Comparison of ENCODE assay signal across 17 cellular contexts in the genomic region with DNA sequence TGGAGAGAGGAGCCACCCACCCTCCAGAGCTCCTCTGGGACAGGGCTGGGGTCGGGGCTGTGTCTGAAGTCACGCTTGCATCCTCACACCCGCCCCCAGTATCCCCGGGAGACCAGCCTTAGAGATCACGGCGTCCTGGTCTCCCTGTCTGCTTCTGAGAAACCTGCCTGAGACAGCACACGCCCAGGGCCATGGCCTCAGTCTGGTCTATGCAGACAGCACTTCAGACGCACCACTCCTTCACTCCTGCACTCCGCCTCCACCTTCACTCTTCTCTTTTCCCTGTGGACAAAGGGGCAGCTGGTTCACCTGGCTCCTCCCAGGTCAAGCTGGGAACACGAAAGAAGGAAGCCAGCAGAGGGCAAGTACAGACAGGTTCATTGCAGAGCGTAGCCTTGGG.
DNase-seq lines count a peak whose midpoint lies in the region; ATAC-seq and TF ChIP-seq lines count a peak whose summit lies in the region.
"Had no signal": no experiment of that assay in that cellular context is flagged by ENCODE, and none has a peak within 500 bp of the region (broad histone marks: within the 10 kb centered on the region; RNA-seq: fewer than 3 reads in every experiment).

No MANE protein-coding gene starts in this region.

- H3K9me3 ChIP-seq in cardiac muscle cell (ENCODE audit: low read depth) = no peaks in the 10 kb centered on the region
- H3K9me3 ChIP-seq in muscle layer of colon (ENCODE audit: low read length) = no peaks in the 10 kb centered on the region
- no peaks in the 10 kb centered on the region for H3K9me3 ChIP-seq in adrenal gland (replicated peaks in 1 of 3)
- H3K9me3 ChIP-seq in transverse colon = no peaks in the 10 kb centered on the region
- H3K9me3 ChIP-seq: neutrophil had no signal

- H3K9ac ChIP-seq in muscle layer of colon (ENCODE audit: low read length) = no peak overlapping the region

- H3K4me3 ChIP-seq in cardiac muscle cell (no peak overlapping the region), muscle layer of colon (ENCODE audit: low read depth in 1 of 2, low read length in 2 of 2) (no peak overlapping the region), adrenal gland (no peak overlapping the region), transverse colon (no peak overlapping the region)
- H3K4me3 ChIP-seq: lung had no signal

- H3K27ac ChIP-seq in cardiac muscle cell (peak overlapping the region; percentile 72), muscle layer of colon (ENCODE audit: low read depth, low read length) (peak overlapping the region; percentile 81), adrenal gland (peak overlapping the region in 2 of 5 donors; percentile 12 to 49), transverse colon (peak overlapping the region in 1 of 4 donors; percentile 78)
- H3K27ac ChIP-seq: neutrophil had no signal

- no peak for TF ChIP-seq EP300 in transverse colon (IDR thresholded peaks at IDR 0.05; ENCODE audit: low read depth)

- H3K9me3 Mint-ChIP-seq in brain = peaks cover 0 to 18% (median 0%) of the 10 kb centered on the region in 5 experiments
- H3K9me3 Mint-ChIP-seq: dendritic cell treated with granulocyte-macrophage colony-stimulating factor and Interleukin-4, amounts not matched to agents 40 ng/mL and 50 ng/mL, for 4 days had no signal

- no peaks in the 10 kb centered on the region for H3K36me3 ChIP-seq in cardiac muscle cell
- H3K36me3 ChIP-seq in muscle layer of colon (ENCODE audit: insufficient read depth, low read length) = no peaks in the 10 kb centered on the region
- no peaks in the 10 kb centered on the region for H3K36me3 ChIP-seq in adrenal gland (replicated peaks in 1 of 2)
- H3K36me3 ChIP-seq in transverse colon = no peaks in the 10 kb centered on the region
- H3K36me3 ChIP-seq: neutrophil had no signal

- ATAC-seq in Right ventricle myocardium superior (ENCODE audit: poor library complexity) = no peak
- ATAC-seq in HG03565 (IDR thresholded peaks at IDR 0.05; ENCODE audit: unreplicated experiment) = no peak
- ATAC-seq in HG02610 (IDR thresholded peaks at IDR 0.05; ENCODE audit: unreplicated experiment) = no peak
- ATAC-seq: stimulated activated naive CD8-positive, alpha-beta T cell treated with anti-CD3 and anti-CD28 coated beads, Interleukin-15, Interleukin-2, amounts not matched to agents 100 U/mL and 50 U/mL, for 24 hours had no signal

- WGBS in adrenal gland, 4 donors = 84 to 94% (median 87%) methylated on average over 7 to 11 of the region's 11 CpGs
- 40 to 79% methylated on average over 1 to 11 of the region's 11 CpGs for WGBS in transverse colon (ENCODE audit: low coverage in 1 of 2), 2 donors

- TF ChIP-seq POLR2A in adrenal gland (IDR thresholded peaks at IDR 0.05) (no peak), transverse colon (IDR thresholded peaks at IDR 0.05) (no peak)

- in situ Hi-C loops in transverse colon (cut with MboI; ENCODE audit: low pct_ligation_motif_present in 1 of 4, low pct_unique_long_range_greater_than_20kb in 1 of 4, low sequenced_read_pairs in 3 of 4) = no loop called here

- peak overlapping the region in 1 of 5 experiments; percentile 32 for H3K4me3 Mint-ChIP-seq in brain
- H3K4me3 Mint-ChIP-seq: dendritic cell treated with granulocyte-macrophage colony-stimulating factor and Interleukin-4, amounts not matched to agents 40 ng/mL and 50 ng/mL, for 4 days had no signal

- H3K27me3 ChIP-seq in cardiac muscle cell (no peaks in the 10 kb centered on the region), muscle layer of colon (ENCODE audit: control insufficient read depth in 1 of 2, insufficient read depth in 2 of 2, low read length in 2 of 2) (no peaks in the 10 kb centered on the region), adrenal gland (no peaks in the 10 kb centered on the region), transverse colon (no peaks in the 10 kb centered on the region)
- H3K27me3 ChIP-seq: neutrophil had no signal

- no peak for TF ChIP-seq CTCF in cardiac muscle cell (IDR thresholded peaks at IDR 0.05; ENCODE audit: low read depth, low read length)
- TF ChIP-seq CTCF in brain (conservative IDR thresholded peaks at IDR 0.05) = no peak
- no peak for TF ChIP-seq CTCF in adrenal gland (IDR thresholded peaks at IDR 0.05)
- TF ChIP-seq CTCF in transverse colon (IDR thresholded peaks at IDR 0.05) = no peak

- peaks cover 62% of the 10 kb centered on the region for H3K4me1 Mint-ChIP-seq in brain

- peak overlapping the region in 3 of 5 experiments; percentile 60 to 94 (median 85) for H3K27ac Mint-ChIP-seq in brain
- H3K27ac Mint-ChIP-seq: dendritic cell treated with granulocyte-macrophage colony-stimulating factor and Interleukin-4, amounts not matched to agents 40 ng/mL and 50 ng/mL, for 4 days had no signal

- intact Hi-C loops in Right ventricle myocardium superior (cut with DNase I) (no loop called here), adrenal gland (cut with DNase I) (no loop called here), transverse colon (cut with DNase I; ENCODE audit: low total_unique reads) (no loop called here)

- peaks cover 11% of the 10 kb centered on the region for H3K27me3 Mint-ChIP-seq in brain

- peaks cover 6% of the 10 kb centered on the region for H3K36me3 Mint-ChIP-seq in brain

- H3K4me1 ChIP-seq in cardiac muscle cell (ENCODE audit: low read depth) = peaks cover 18% of the 10 kb centered on the region
- peaks cover 52% of the 10 kb centered on the region for H3K4me1 ChIP-seq in muscle layer of colon (ENCODE audit: insufficient read depth, low read length)
- peaks cover 13 to 46% of the 10 kb centered on the region in 2 donors for H3K4me1 ChIP-seq in adrenal gland (replicated peaks in 1 of 2)
- H3K4me1 ChIP-seq in transverse colon = peaks cover 15 to 40% (median 30%) of the 10 kb centered on the region in 4 donors

- DNase-seq in cardiac muscle cell (ENCODE audit: low read depth in 1 of 2, low spot score in 1 of 2) (no peak), Right ventricle myocardium superior (no peak), adrenal gland (no peak), transverse colon (no peak)
- DNase-seq: activated CD4-positive, alpha-beta T cell treated with anti-CD3 and anti-CD28 coated beads, Interleukin-2, amount 50 U/mL, for 4 hours; MM.1S; NCI-H526; RPMI8226; stimulated activated naive CD8-positive, alpha-beta T cell treated with anti-CD3 and anti-CD28 coated beads, Interleukin-15, Interleukin-2, amounts not matched to agents 100 U/mL and 50 U/mL, for 24 hours; T-helper 9 cell had no signal
